Comparison of ENCODE assay signal across 8 cellular contexts in genomic region chr16:21501223-21501868, GRCh38.
A peak's percentile ranks its signal among the peaks of the same experiment; 100 is the strongest.
DNase-seq lines count a peak whose midpoint lies in the region; ATAC-seq and TF ChIP-seq lines count a peak whose summit lies in the region.
"Not testable (repeated sequence)": the region's sequence is repeated elsewhere in the genome, so short reads cannot be mapped to it uniquely, and the experiment has no call there.

No MANE protein-coding gene starts in this region.

- H3K9me3 ChIP-seq in OCI-LY1 (ENCODE audit: low read length); ectodermal cell (ENCODE audit: control insufficient read depth, low read length); right lobe of liver: not testable (repeated sequence)

- not testable (repeated sequence) for H4K20me1 ChIP-seq in OCI-LY1 (ENCODE audit: insufficient read depth, low read length)

- peaks cover 18% of the 10 kb centered on the region for H3K79me2 ChIP-seq in OCI-LY1 (ENCODE audit: insufficient read depth, low read length)

- not testable (repeated sequence) for H3F3A ChIP-seq in OCI-LY1 (ENCODE audit: insufficient read depth, low read length)

- TF ChIP-seq POLR2A in right lobe of liver (IDR thresholded peaks at IDR 0.05): not testable (repeated sequence)

- TF ChIP-seq CTCF in AG09309 (IDR thresholded peaks at IDR 0.05; ENCODE audit: control insufficient read depth, insufficient read depth, low read depth, low read length, missing control alignments); OCI-LY1 (IDR thresholded peaks at IDR 0.05; ENCODE audit: low read length); right lobe of liver (IDR thresholded peaks at IDR 0.05): not testable (repeated sequence)

- H3K4me2 ChIP-seq in OCI-LY1 (ENCODE audit: low read length): peak overlapping the region; percentile 52

- peak; percentile 54 for ATAC-seq in GM19452 (IDR thresholded peaks at IDR 0.05; ENCODE audit: unreplicated experiment)
- ATAC-seq in HG03159 (IDR thresholded peaks at IDR 0.05; ENCODE audit: unreplicated experiment): peak; percentile 51
- ATAC-seq in right lobe of liver: peak; percentile 70 to 90 (median 78)

- peaks cover 26% of the 10 kb centered on the region for H3K4me1 ChIP-seq in OCI-LY1 (ENCODE audit: insufficient read depth, low read length, severe bottlenecking)
- H3K4me1 ChIP-seq in ectodermal cell (ENCODE audit: control insufficient read depth, insufficient read depth, low read length); right lobe of liver: not testable (repeated sequence)

- not testable (repeated sequence) for DNase-seq in AG09309 (ENCODE audit: low read depth)
- peak; percentile 80 for DNase-seq in activated CD8-positive, alpha-beta memory T cell treated with anti-CD3 and anti-CD28 coated beads, Interleukin-2, amount 50 U/mL, for 48 hours
- peak; percentile 74 to 87 (median 81) for DNase-seq in right lobe of liver
- DNase-seq in stimulated activated CD4-positive, alpha-beta T cell treated with anti-CD3 and anti-CD28 coated beads, Interleukin-1b, Interleukin-23, amount 100 ng/mL, for 48 hours: peak; percentile 68

- not testable (repeated sequence) for H3K9me2 ChIP-seq in OCI-LY1 (ENCODE audit: low read depth, low read length)

- H3K36me3 ChIP-seq in OCI-LY1 (ENCODE audit: insufficient read depth, low read length); ectodermal cell (ENCODE audit: control insufficient read depth, insufficient read depth, low read length); right lobe of liver: not testable (repeated sequence)

- H3K4me3 ChIP-seq in AG09309 (ENCODE audit: control insufficient read depth, low read depth, low read length): peak overlapping the region; percentile 66
- peak overlapping the region; percentile 66 for H3K4me3 ChIP-seq in OCI-LY1 (ENCODE audit: low read depth, low read length, poor library complexity, severe bottlenecking)
- H3K4me3 ChIP-seq in ectodermal cell (ENCODE audit: insufficient read depth, low read depth, low read length): peak overlapping the region; percentile 73
- peak overlapping the region; percentile 53 to 87 (median 84) for H3K4me3 ChIP-seq in right lobe of liver

- H3K27ac ChIP-seq in OCI-LY1 (ENCODE audit: low read depth, low read length, poor library complexity, severe bottlenecking) (peak overlapping the region; percentile 72), ectodermal cell (ENCODE audit: insufficient read depth, low read depth, low read length, poor library complexity, severe bottlenecking) (peak overlapping the region; percentile 94), right lobe of liver (peak overlapping the region; percentile 54 to 86 (median 84))

- H3K9ac ChIP-seq in OCI-LY1 (ENCODE audit: low read length): peak overlapping the region; percentile 72

- intact Hi-C loops in right lobe of liver (cut with DNase I): not testable (repeated sequence)

- 0% methylated on average over 39 of the region's 51 CpGs for WGBS in ectodermal cell, 2 experiments
- 0% methylated on average over 4 of the region's 51 CpGs for WGBS in right lobe of liver (ENCODE audit: insufficient coverage, low coverage, low lambda C conversion rate, missing lambda C conversion rate)

- not testable (repeated sequence) for H3K27me3 ChIP-seq in OCI-LY1 (ENCODE audit: insufficient read depth, low read length); ectodermal cell (ENCODE audit: control insufficient read depth, insufficient read depth, low read length, poor library complexity, severe bottlenecking); right lobe of liver

- not testable (repeated sequence) for H2AFZ ChIP-seq in OCI-LY1 (ENCODE audit: low read length)
